In the genomic region with DNA sequence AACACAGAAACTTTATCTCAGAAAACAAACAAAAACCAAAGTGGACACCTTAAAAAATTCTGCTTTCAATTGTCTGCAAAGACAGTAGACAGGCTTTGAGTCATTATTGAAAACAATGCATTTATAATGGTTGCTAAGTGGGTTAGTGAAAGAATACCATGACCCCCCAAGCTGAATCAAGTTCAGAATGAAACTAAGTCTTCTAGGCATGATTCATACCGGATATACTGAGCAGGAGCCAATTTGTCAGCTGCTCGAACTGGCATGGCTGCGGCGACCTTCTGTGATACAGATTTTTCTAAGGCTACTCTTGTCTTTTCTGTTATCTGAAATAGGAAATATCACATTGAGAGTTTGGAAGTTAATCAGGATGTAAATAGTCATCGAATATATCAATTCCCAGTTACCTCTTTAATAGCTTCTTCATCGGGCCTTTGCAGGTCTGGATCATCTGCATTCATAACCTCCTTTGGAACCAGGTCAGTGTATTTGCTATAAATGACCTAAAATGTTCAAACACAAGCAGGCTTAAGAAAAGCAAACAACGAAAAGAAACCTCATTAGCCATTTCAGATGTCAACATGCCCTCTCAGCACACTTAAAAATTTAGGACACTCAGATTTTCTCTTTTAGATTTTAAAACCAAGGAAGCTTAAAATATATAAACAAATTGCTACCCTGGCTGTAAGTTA, we compare ENCODE assay signal across 11 cellular contexts. TPM values are rescaled to one million over a fixed set of nuclear protein-coding genes. Genes with fewer than 3 reads are reported as not detected.
DNase-seq lines count a peak whose midpoint lies in the region; ATAC-seq, FAIRE-seq and TF ChIP-seq lines count a peak whose summit lies in the region.
"Had no signal": no experiment of that assay in that cellular context is flagged by ENCODE, and none has a peak within 500 bp of the region (broad histone marks: within the 10 kb centered on the region; RNA-seq: fewer than 3 reads in every experiment).

No MANE protein-coding gene starts in this region.

- H3K4me3 Mint-ChIP-seq in activated CD4-positive, alpha-beta T cell treated with anti-CD3 and anti-CD28 coated beads for 36 hours = peak overlapping the region; percentile 30

- peak; percentile 78 for ATAC-seq in activated CD4-positive, alpha-beta T cell treated with anti-CD3 and anti-CD28 coated beads for 36 hours
- ATAC-seq in HG02885 (IDR thresholded peaks at IDR 0.05; ENCODE audit: poor library complexity, unreplicated experiment) (peak; percentile 72), pancreas (peak; percentile 54 to 87 (median 80)), HG02642 (IDR thresholded peaks at IDR 0.05; ENCODE audit: poor library complexity, unreplicated experiment) (no peak)

- FAIRE-seq in bronchial epithelial cell (lab: Jason Lieb, UNC) (no peak), pancreas (lab: Jason Lieb, UNC) (no peak)
- FAIRE-seq: A204.1, H1 had no signal

- no peaks in the 10 kb centered on the region for H3K9me3 Mint-ChIP-seq in activated CD4-positive, alpha-beta T cell treated with anti-CD3 and anti-CD28 coated beads for 36 hours (ENCODE audit: low read depth)

- POLR2A ChIA-PET in activated CD4-positive, alpha-beta T cell treated with anti-CD3 and anti-CD28 coated beads for 36 hours (lab: Charles Lee) = no interaction called here

- H3K36me3 ChIP-seq in bronchial epithelial cell (ENCODE audit: control insufficient read depth, insufficient read depth, low read length) = peaks cover 15% of the 10 kb centered on the region
- H3K36me3 ChIP-seq in pancreas = peaks cover 6 to 40% (median 28%) of the 10 kb centered on the region in 3 donors

- peak overlapping the region; percentile 76 for H3K27ac Mint-ChIP-seq in activated CD4-positive, alpha-beta T cell treated with anti-CD3 and anti-CD28 coated beads for 36 hours

- no peak for TF ChIP-seq CTCF in bronchial epithelial cell (IDR thresholded peaks at IDR 0.05; ENCODE audit: insufficient read depth, low read length, severe bottlenecking)
- no peak for TF ChIP-seq CTCF in pancreas (IDR thresholded peaks at IDR 0.05)

- peak overlapping the region in 1 of 4 donors; percentile 30 for H3K27ac ChIP-seq in pancreas

- H3K27me3 ChIP-seq in bronchial epithelial cell (ENCODE audit: control insufficient read depth, insufficient read depth, low read length) (no peaks in the 10 kb centered on the region), pancreas (no peaks in the 10 kb centered on the region)
- H3K27me3 ChIP-seq: breast epithelium had no signal

- peaks cover 54% of the 10 kb centered on the region for H3K36me3 Mint-ChIP-seq in activated CD4-positive, alpha-beta T cell treated with anti-CD3 and anti-CD28 coated beads for 36 hours (ENCODE audit: low read depth)

- H3K4me1 Mint-ChIP-seq in activated CD4-positive, alpha-beta T cell treated with anti-CD3 and anti-CD28 coated beads for 36 hours = peaks cover 53% of the 10 kb centered on the region

- no peaks in the 10 kb centered on the region for H3K9me3 ChIP-seq in pancreas
- H3K9me3 ChIP-seq: breast epithelium had no signal

- H3K4me1 ChIP-seq in pancreas = peaks cover 3 to 12% (median 4%) of the 10 kb centered on the region in 3 donors
- H3K4me1 ChIP-seq: breast epithelium had no signal

- CTCF ChIA-PET in activated CD4-positive, alpha-beta T cell treated with anti-CD3 and anti-CD28 coated beads for 36 hours (lab: Charles Lee) = interaction anchor here (0.8 to 1.8 kb wide), 2 partner anchors 13 to 19 kb away, joined by 3 read pairs; no protein-coding TSS in a partner anchor

- H3K4me3 ChIP-seq in bronchial epithelial cell (ENCODE audit: low read depth, low read length) = no peak overlapping the region
- H3K4me3 ChIP-seq in pancreas = no peak overlapping the region
- H3K4me3 ChIP-seq: breast epithelium had no signal

- WGBS in pancreas, 2 donors = 35 to 45% methylated on average over 7 of the region's 7 CpGs

- intact Hi-C loops in activated CD4-positive, alpha-beta T cell treated with anti-CD3 and anti-CD28 coated beads for 36 hours (cut with DNase I, micrococcal nuclease) = loop anchor here (1.0 kb wide), 2 partner anchors 19 to 23 kb away; no protein-coding TSS in a partner anchor
- intact Hi-C loops in pancreas (cut with DNase I) = no loop called here

- no peaks in the 10 kb centered on the region for H3K27me3 Mint-ChIP-seq in activated CD4-positive, alpha-beta T cell treated with anti-CD3 and anti-CD28 coated beads for 36 hours

- peak; percentile 56 for DNase-seq in activated CD4-positive, alpha-beta T cell treated with anti-CD3 and anti-CD28 coated beads for 36 hours
- no peak for DNase-seq in activated CD4-positive, alpha-beta T cell treated with anti-CD3 and anti-CD28 coated beads, Interleukin-2, amount 50 U/mL, for 4 hours
- peak; percentile 7 for DNase-seq in bronchial epithelial cell (ENCODE audit: low read depth)
- DNase-seq in pancreas = peak in 2 of 6 donors; percentile 15 to 35
- no peak for DNase-seq in NCI-H2196 (lab: John Stamatoyannopoulos, UW; ENCODE audit: unreplicated experiment)
- DNase-seq in activated gamma-delta T cell (lab: John Stamatoyannopoulos, UW) = no peak

RNA-seq across cellular contexts. Expression of a gene that starts 22.3 kb away (rescaled TPM):
- 100 to 1,000 TPM; 134 to 135 TPM for total RNA-seq in activated CD4-positive, alpha-beta T cell treated with anti-CD3 and anti-CD28 coated beads for 36 hours
- total RNA-seq in bronchial epithelial cell = 45.5 and 76.8 TPM in 2 replicates
- total RNA-seq in pancreas = 10 to 100 TPM; 24.4 to 35.0 (median 30.2) TPM
- polyA plus RNA-seq in pancreas = 10 to 100 TPM; 13.7 to 34.3 TPM

RNA-seq across cellular contexts. Expression of a gene that starts 30.8 kb away (rescaled TPM):
- 100 to 1,000 TPM; 143 to 156 TPM for total RNA-seq in activated CD4-positive, alpha-beta T cell treated with anti-CD3 and anti-CD28 coated beads for 36 hours
- total RNA-seq in bronchial epithelial cell (118 and 149 TPM in 2 replicates), pancreas (10 to 100 TPM; 20.8 to 50.7 (median 33.3) TPM)
- polyA plus RNA-seq in pancreas = 100 to 1,000 TPM; 121 to 189 TPM

RNA-seq across cellular contexts. Expression of a gene that starts 30.9 kb away (rescaled TPM):
- 10 to 100 TPM; 16.3 to 16.8 TPM for total RNA-seq in activated CD4-positive, alpha-beta T cell treated with anti-CD3 and anti-CD28 coated beads for 36 hours
- total RNA-seq in bronchial epithelial cell (11.6 and 12.4 TPM in 2 replicates), pancreas (1 to 10 TPM; 4.5 to 6.5 (median 5.2) TPM)
- 1 to 10 TPM; 3.5 to 9.7 TPM for polyA plus RNA-seq in pancreas

Comparison
In these comparisons a context has a peak if more than half of its experiments do, and no peak if none do; other contexts are left out.
1. DNase-seq: peak in activated CD4-positive, alpha-beta T cell treated with anti-CD3 and anti-CD28 coated beads for 36 hours (single experiment) and bronchial epithelial cell (single experiment); none in activated CD4-positive, alpha-beta T cell treated with anti-CD3 and anti-CD28 coated beads, Interleukin-2, amount 50 U/mL, for 4 hours (0 of 2), NCI-H2196 (single experiment) and activated gamma-delta T cell (single experiment).
2. intact Hi-C loops: an anchor here in activated CD4-positive, alpha-beta T cell treated with anti-CD3 and anti-CD28 coated beads for 36 hours (1.0 kb wide); none called in pancreas.